In genomic region chr5:75021229-75021628, GRCh38 we compare ENCODE assay signal across 2 cellular contexts.
A peak's percentile ranks its signal among the peaks of the same experiment; 100 is the strongest.
TF ChIP-seq lines count a peak whose summit lies in the region.

No MANE protein-coding gene starts in this region.

TF ChIP-seq in SK-N-SH, 30 proteins besides CTCF, POLR2A, EP300 and RAD21:
- no peak for TF ChIP-seq REST (IDR thresholded peaks at IDR 0.05; ENCODE audit: low read depth, low read length)
- 0 out of 2 replicates have a peak, but pooled peaks have one; percentile 29 for TF ChIP-seq USF1 (IDR thresholded peaks at IDR 0.05; ENCODE audit: borderline replicate concordance, low read depth)
- TF ChIP-seq TAF1 (IDR thresholded peaks at IDR 0.05; ENCODE audit: borderline replicate concordance, low read depth, low read length): no peak
- TF ChIP-seq NRF1 (IDR thresholded peaks at IDR 0.05; ENCODE audit: low read depth, low read length): no peak
- TF ChIP-seq RCOR1 (IDR thresholded peaks at IDR 0.05; ENCODE audit: low read length): no peak

TF ChIP-seq in SK-N-SH treated with all-trans-retinoic acid at 6 μM for 48 hours, 23 proteins besides CTCF, POLR2A, EP300 and RAD21 (continued from another document):
- no peak for TF ChIP-seq TSHZ2 (CRISPR knock-in tag; IDR thresholded peaks at IDR 0.05)
- TF ChIP-seq TCF4 (CRISPR knock-in tag; IDR thresholded peaks at IDR 0.05; ENCODE audit: borderline replicate concordance): no peak
- TF ChIP-seq BACH2 (CRISPR knock-in tag; IDR thresholded peaks at IDR 0.05; ENCODE audit: borderline replicate concordance): no peak
- no peak for TF ChIP-seq CSRNP3 (CRISPR knock-in tag; IDR thresholded peaks at IDR 0.05)
- no peak for TF ChIP-seq ZNF565 (CRISPR knock-in tag; conservative IDR thresholded peaks at IDR 0.05; ENCODE audit: low read depth)
- no peak for TF ChIP-seq ZNF8 (CRISPR knock-in tag; IDR thresholded peaks at IDR 0.05)
- no peak for TF ChIP-seq PATZ1 (CRISPR knock-in tag; IDR thresholded peaks at IDR 0.05; ENCODE audit: borderline replicate concordance)
